In the genomic region with DNA sequence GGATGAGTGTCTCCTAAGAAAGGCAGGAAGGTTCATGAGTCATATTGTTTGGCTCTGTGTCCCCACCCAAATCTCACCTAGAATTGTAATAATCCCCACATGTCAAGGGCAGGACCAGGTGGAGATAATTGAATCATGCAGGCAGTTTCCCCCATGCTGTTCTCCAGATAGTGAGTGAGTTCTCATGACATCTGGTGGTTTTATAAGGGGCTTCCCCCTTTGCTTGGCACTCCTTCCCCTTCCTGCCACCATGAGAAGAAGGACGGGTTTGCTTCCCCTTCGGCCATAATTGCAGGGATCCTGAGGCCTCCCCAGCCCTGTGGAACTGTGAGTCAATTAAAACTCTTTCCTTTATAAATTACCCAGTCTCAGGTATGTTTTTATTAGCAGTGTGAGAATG, we compare ENCODE assay signal across 8 cellular contexts.
DNase-seq lines count a peak whose midpoint lies in the region; ATAC-seq and TF ChIP-seq lines count a peak whose summit lies in the region.
"Not testable (repeated sequence)": the region's sequence is repeated elsewhere in the genome, so short reads cannot be mapped to it uniquely, and the experiment has no call there.

No MANE protein-coding gene starts in this region.

- H3K36me3 ChIP-seq in CD8-positive, alpha-beta memory T cell (ENCODE audit: insufficient read depth, low read length), result not testable (repeated sequence)

- H3K4me3 ChIP-seq in CD8-positive, alpha-beta memory T cell (ENCODE audit: low read length), result peak overlapping the region; percentile 8
- H3K4me3 ChIP-seq in epithelial cell of esophagus (ENCODE audit: low read length), result not testable (repeated sequence)

- H3K27me3 ChIP-seq in CD8-positive, alpha-beta memory T cell (ENCODE audit: insufficient read depth, low read length, poor library complexity, severe bottlenecking), result not testable (repeated sequence)

- not testable (repeated sequence) for TF ChIP-seq CTCF in epithelial cell of esophagus (IDR thresholded peaks at IDR 0.05; ENCODE audit: insufficient read depth, low read depth, low read length, missing control alignments)

- not testable (repeated sequence) for H3K9me3 Mint-ChIP-seq in CD8-positive, alpha-beta memory T cell; activated CD4-positive, alpha-beta T cell treated with anti-CD3 and anti-CD28 coated beads for 36 hours (ENCODE audit: low read depth); naive thymus-derived CD8-positive, alpha-beta T cell
- H3K9me3 Mint-ChIP-seq in activated naive CD8-positive, alpha-beta T cell treated with anti-CD3 and anti-CD28 coated beads for 36 hours, result peaks cover 24% of the 10 kb centered on the region

- H3K27ac Mint-ChIP-seq in CD8-positive, alpha-beta memory T cell, result peak overlapping the region in 7 of 8 donors; percentile 58 to 92 (median 78)
- peak overlapping the region; percentile 49 for H3K27ac Mint-ChIP-seq in activated CD4-positive, alpha-beta T cell treated with anti-CD3 and anti-CD28 coated beads for 36 hours
- H3K27ac Mint-ChIP-seq in activated naive CD8-positive, alpha-beta T cell treated with anti-CD3 and anti-CD28 coated beads for 36 hours, result peak overlapping the region; percentile 97
- peak overlapping the region; percentile 93 to 98 (median 96) for H3K27ac Mint-ChIP-seq in naive thymus-derived CD8-positive, alpha-beta T cell

- intact Hi-C loops in activated CD4-positive, alpha-beta T cell treated with anti-CD3 and anti-CD28 coated beads for 36 hours (cut with DNase I, micrococcal nuclease), result loop anchor here in 1 of 2 experiments (10.0 kb wide), 1 partner anchor 493 kb away; no protein-coding TSS in a partner anchor

- H3K4me3 Mint-ChIP-seq in CD8-positive, alpha-beta memory T cell, result peak overlapping the region; percentile 60 to 88 (median 79)
- H3K4me3 Mint-ChIP-seq in activated CD4-positive, alpha-beta T cell treated with anti-CD3 and anti-CD28 coated beads for 36 hours, result not testable (repeated sequence)
- H3K4me3 Mint-ChIP-seq in activated naive CD8-positive, alpha-beta T cell treated with anti-CD3 and anti-CD28 coated beads for 36 hours, result peak overlapping the region; percentile 92
- peak overlapping the region; percentile 89 to 98 (median 92) for H3K4me3 Mint-ChIP-seq in naive thymus-derived CD8-positive, alpha-beta T cell

- DNase-seq in CD8-positive, alpha-beta memory T cell, result peak in 4 of 5 donors; percentile 1 to 67 (median 54)
- DNase-seq in NCI-H69 (lab: John Stamatoyannopoulos, UW) (peak; percentile 49), activated T-cell treated with anti-CD3 and anti-CD28 coated beads for 4 hours (peak; percentile 15), epithelial cell of esophagus (ENCODE audit: low read depth) (peak; percentile 40)
- peak; percentile 29 for DNase-seq in activated CD4-positive, alpha-beta T cell treated with anti-CD3 and anti-CD28 coated beads for 36 hours
- peak; percentile 58 for DNase-seq in activated naive CD8-positive, alpha-beta T cell treated with anti-CD3 and anti-CD28 coated beads for 36 hours
- DNase-seq in naive thymus-derived CD8-positive, alpha-beta T cell, result peak in 9 of 10 donors; percentile 7 to 71 (median 48)
- DNase-seq in stimulated activated naive CD8-positive, alpha-beta T cell treated with anti-CD3 and anti-CD28 coated beads, Interleukin-15, Interleukin-2, amounts not matched to agents 100 U/mL and 50 U/mL, for 24 hours, result peak; percentile 37

- CTCF ChIA-PET in CD8-positive, alpha-beta memory T cell (lab: Charles Lee), result interaction anchor here (0.7 to 2.7 kb wide), 9 partner anchors 7 to 125 kb away, joined by 3 to 17 read pairs (median 4); no protein-coding TSS in a partner anchor
- CTCF ChIA-PET in activated CD4-positive, alpha-beta T cell treated with anti-CD3 and anti-CD28 coated beads for 36 hours (lab: Charles Lee), result interaction anchor here (0.6 to 0.7 kb wide), 3 partner anchors 72 to 521 kb away, joined by 3 read pairs; no protein-coding TSS in a partner anchor

- peaks cover 39 to 67% (median 55%) of the 10 kb centered on the region in 3 donors for H3K4me1 Mint-ChIP-seq in CD8-positive, alpha-beta memory T cell
- H3K4me1 Mint-ChIP-seq in activated CD4-positive, alpha-beta T cell treated with anti-CD3 and anti-CD28 coated beads for 36 hours, result peaks cover 28% of the 10 kb centered on the region
- peaks cover 62% of the 10 kb centered on the region for H3K4me1 Mint-ChIP-seq in activated naive CD8-positive, alpha-beta T cell treated with anti-CD3 and anti-CD28 coated beads for 36 hours
- H3K4me1 Mint-ChIP-seq in naive thymus-derived CD8-positive, alpha-beta T cell, result peaks cover 37 to 66% (median 62%) of the 10 kb centered on the region in 4 donors

- ATAC-seq in activated CD4-positive, alpha-beta T cell treated with anti-CD3 and anti-CD28 coated beads for 36 hours, result peak; percentile 80
- ATAC-seq in naive thymus-derived CD8-positive, alpha-beta T cell, result peak; percentile 73 to 86
- peak; percentile 80 for ATAC-seq in stimulated activated naive CD8-positive, alpha-beta T cell treated with anti-CD3 and anti-CD28 coated beads, Interleukin-15, Interleukin-2, amounts not matched to agents 100 U/mL and 50 U/mL, for 24 hours

- not testable (repeated sequence) for H3K36me3 Mint-ChIP-seq in CD8-positive, alpha-beta memory T cell; activated CD4-positive, alpha-beta T cell treated with anti-CD3 and anti-CD28 coated beads for 36 hours (ENCODE audit: low read depth)
- H3K36me3 Mint-ChIP-seq in activated naive CD8-positive, alpha-beta T cell treated with anti-CD3 and anti-CD28 coated beads for 36 hours, result peaks cover 69% of the 10 kb centered on the region
- H3K36me3 Mint-ChIP-seq in naive thymus-derived CD8-positive, alpha-beta T cell, result peaks cover 14 to 22% (median 16%) of the 10 kb centered on the region in 3 donors

- POLR2A ChIA-PET in CD8-positive, alpha-beta memory T cell (lab: Charles Lee), result interaction anchor here (0.7 to 1.1 kb wide), 5 partner anchors 12 to 113 kb away, joined by 3 to 4 read pairs (median 3); a partner anchor contains a TSS
- POLR2A ChIA-PET in activated CD4-positive, alpha-beta T cell treated with anti-CD3 and anti-CD28 coated beads for 36 hours (lab: Charles Lee), result not testable (repeated sequence)
- POLR2A ChIA-PET in naive thymus-derived CD8-positive, alpha-beta T cell (lab: Charles Lee), result interaction anchor here (1.0 to 4.7 kb wide), 20 partner anchors 8 to 87 kb away, joined by 3 to 37 read pairs (median 5); a partner anchor contains a TSS

- peaks cover 15% of the 10 kb centered on the region for H3K4me1 ChIP-seq in CD8-positive, alpha-beta memory T cell (ENCODE audit: insufficient read depth, low read length)

- H3K27ac ChIP-seq in CD8-positive, alpha-beta memory T cell (ENCODE audit: low read depth, low read length), result not testable (repeated sequence)

- not testable (repeated sequence) for H3K9me3 ChIP-seq in CD8-positive, alpha-beta memory T cell (ENCODE audit: low read length)

- H3K27me3 Mint-ChIP-seq in CD8-positive, alpha-beta memory T cell; activated CD4-positive, alpha-beta T cell treated with anti-CD3 and anti-CD28 coated beads for 36 hours; activated naive CD8-positive, alpha-beta T cell treated with anti-CD3 and anti-CD28 coated beads for 36 hours; naive thymus-derived CD8-positive, alpha-beta T cell: not testable (repeated sequence)
